8 cellular contexts compared by ENCODE assay signal in the genomic region with DNA sequence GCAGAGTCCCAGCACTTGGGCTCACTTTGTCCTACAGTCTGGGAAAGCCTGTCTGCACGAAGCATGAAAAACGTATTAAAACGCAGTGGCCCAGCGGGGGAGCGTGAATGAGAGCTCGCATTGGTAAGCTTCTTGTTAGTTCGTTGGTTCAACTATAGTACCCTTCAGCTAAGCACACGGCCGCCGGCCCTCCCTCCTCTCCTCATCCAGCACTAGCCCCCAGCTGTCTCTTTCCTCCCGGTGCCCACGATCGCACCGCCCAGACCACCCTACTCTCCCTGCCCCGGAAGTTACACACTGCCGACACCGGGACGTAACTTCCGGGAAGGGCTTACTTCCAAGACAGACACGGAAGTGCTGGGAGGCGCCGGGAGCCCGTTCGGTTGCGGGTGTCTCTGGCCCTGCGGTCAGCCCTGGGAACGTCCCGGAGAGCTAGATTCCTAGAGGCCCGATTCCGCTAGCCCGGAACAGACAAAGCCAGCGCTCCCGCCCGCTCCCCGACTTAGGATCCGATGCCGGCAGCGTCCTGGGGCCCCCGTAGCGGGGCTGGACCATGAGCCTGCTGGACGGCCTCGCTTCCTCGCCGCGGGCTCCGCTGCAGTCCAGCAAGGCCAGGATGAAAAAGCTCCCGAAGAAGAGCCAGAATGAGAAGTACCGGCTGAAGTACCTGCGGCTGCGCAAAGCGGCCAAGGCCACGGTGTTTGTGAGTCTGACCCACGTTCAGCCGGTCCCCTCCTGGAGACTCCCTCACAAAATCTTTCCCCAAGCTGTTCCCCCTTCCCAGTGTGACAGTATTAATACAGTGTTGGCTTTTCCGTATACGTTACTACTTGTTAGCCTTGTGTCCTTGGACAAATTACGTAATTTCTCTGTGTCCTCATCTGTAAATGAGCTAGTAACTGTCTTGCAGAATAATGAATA. TPM values are rescaled to one million over a fixed set of nuclear protein-coding genes. Genes with fewer than 3 reads are reported as not detected.
DNase-seq lines count a peak whose midpoint lies in the region; ATAC-seq and TF ChIP-seq lines count a peak whose summit lies in the region.

A gene with protein sequence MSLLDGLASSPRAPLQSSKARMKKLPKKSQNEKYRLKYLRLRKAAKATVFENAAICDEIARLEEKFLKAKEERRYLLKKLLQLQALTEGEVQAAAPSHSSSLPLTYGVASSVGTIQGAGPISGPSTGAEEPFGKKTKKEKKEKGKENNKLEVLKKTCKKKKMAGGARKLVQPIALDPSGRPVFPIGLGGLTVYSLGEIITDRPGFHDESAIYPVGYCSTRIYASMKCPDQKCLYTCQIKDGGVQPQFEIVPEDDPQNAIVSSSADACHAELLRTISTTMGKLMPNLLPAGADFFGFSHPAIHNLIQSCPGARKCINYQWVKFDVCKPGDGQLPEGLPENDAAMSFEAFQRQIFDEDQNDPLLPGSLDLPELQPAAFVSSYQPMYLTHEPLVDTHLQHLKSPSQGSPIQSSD (plus strand): TSS at position 334 of the 921 bp plus-strand sequence. CDS start 220 bp downstream, at position 554.

- peaks cover 27% of the 10 kb centered on the region for H3K4me1 Mint-ChIP-seq in T-helper 17 cell

- H3K4me3 ChIP-seq in left ventricle myocardium inferior (peak within 1 kb of the TSS; percentile 97), prostate gland (peak within 1 kb of the TSS; percentile 63 to 77)

- H3K36me3 Mint-ChIP-seq in T-helper 17 cell (ENCODE audit: low read depth) = peaks cover 4% of the 10 kb centered on the region

- H3K27ac Mint-ChIP-seq in T-helper 17 cell = peak within 1 kb of the TSS; percentile 99

- intact Hi-C loops in left ventricle myocardium inferior (cut with micrococcal nuclease) = no loop called here
- intact Hi-C loops in prostate gland (cut with DNase I) = no loop called here

- ATAC-seq in HG02884 (IDR thresholded peaks at IDR 0.05; ENCODE audit: unreplicated experiment) (peak; percentile 98), T-helper 17 cell (peak; percentile 96)

- H3K9me3 ChIP-seq in T-helper 17 cell (ENCODE audit: control insufficient read depth, low read length, poor library complexity, severe bottlenecking) = no peaks in the 10 kb centered on the region
- no peaks in the 10 kb centered on the region for H3K9me3 ChIP-seq in left ventricle myocardium inferior (replicated peaks)
- no peaks in the 10 kb centered on the region for H3K9me3 ChIP-seq in prostate gland

- no peak for TF ChIP-seq CTCF in left ventricle myocardium inferior (IDR thresholded peaks at IDR 0.05; ENCODE audit: borderline replicate concordance)
- no peak for TF ChIP-seq CTCF in prostate gland (IDR thresholded peaks at IDR 0.05)

- peak; percentile 57 for DNase-seq in NCI-H1694 treated with DMSO at 0.1 percent for 48 hours (lab: John Stamatoyannopoulos, UW)
- DNase-seq in T-helper 17 cell = peak; percentile 67 to 77 (median 73)
- DNase-seq in amygdala (lab: John Stamatoyannopoulos, UW) = peak; percentile 31 to 95 (median 86)
- DNase-seq in left ventricle myocardium inferior = peak; percentile 89
- peak; percentile 87 for DNase-seq in prostate gland (ENCODE audit: low spot score)
- peak; percentile 90 for DNase-seq in ureter (ENCODE audit: low spot score)

- H3K27ac ChIP-seq in left ventricle myocardium inferior (replicated peaks) (peak within 1 kb of the TSS; percentile 95), prostate gland (peak within 1 kb of the TSS; percentile 84 to 87)

- peak within 1 kb of the TSS; percentile 96 for H3K4me3 Mint-ChIP-seq in T-helper 17 cell

- under 1% methylated on average over 57 of the region's 57 CpGs for WGBS in prostate gland

- H3K36me3 ChIP-seq in left ventricle myocardium inferior = peaks cover 30% of the 10 kb centered on the region
- no peaks in the 10 kb centered on the region for H3K36me3 ChIP-seq in prostate gland

- TF ChIP-seq POLR2A in GM15510 (IDR thresholded peaks at IDR 0.05; ENCODE audit: borderline replicate concordance, extremely low read depth, insufficient read length) (peak; percentile 95), prostate gland (IDR thresholded peaks at IDR 0.05) (peak; percentile 74)

- H3K4me1 ChIP-seq in left ventricle myocardium inferior (peaks cover 37% of the 10 kb centered on the region), prostate gland (replicated peaks) (peaks cover 3% of the 10 kb centered on the region)

- H3K27me3 Mint-ChIP-seq in T-helper 17 cell = peaks cover 20% of the 10 kb centered on the region

- H3K27me3 ChIP-seq in left ventricle myocardium inferior (ENCODE audit: low read depth) (no peaks in the 10 kb centered on the region), prostate gland (replicated peaks; ENCODE audit: insufficient read depth) (no peaks in the 10 kb centered on the region)

RNA-seq across cellular contexts. Expression of the gene that starts here (rescaled TPM):
- total RNA-seq in T-helper 17 cell = 10 to 100 TPM; 55.5 to 61.4 TPM
- 23.3 TPM for total RNA-seq in left ventricle myocardium inferior
- 10 to 100 TPM; 30.8 to 33.8 TPM for total RNA-seq in prostate gland
- total RNA-seq in ureter = 39.5 TPM

Comparison
In these comparisons a context has a peak if more than half of its experiments do, and no peak if none do; other contexts are left out.
1. Peak in every context shown above with its lines: DNase-seq, ATAC-seq, H3K4me3 ChIP-seq and H3K27ac ChIP-seq.